In the genomic region with DNA sequence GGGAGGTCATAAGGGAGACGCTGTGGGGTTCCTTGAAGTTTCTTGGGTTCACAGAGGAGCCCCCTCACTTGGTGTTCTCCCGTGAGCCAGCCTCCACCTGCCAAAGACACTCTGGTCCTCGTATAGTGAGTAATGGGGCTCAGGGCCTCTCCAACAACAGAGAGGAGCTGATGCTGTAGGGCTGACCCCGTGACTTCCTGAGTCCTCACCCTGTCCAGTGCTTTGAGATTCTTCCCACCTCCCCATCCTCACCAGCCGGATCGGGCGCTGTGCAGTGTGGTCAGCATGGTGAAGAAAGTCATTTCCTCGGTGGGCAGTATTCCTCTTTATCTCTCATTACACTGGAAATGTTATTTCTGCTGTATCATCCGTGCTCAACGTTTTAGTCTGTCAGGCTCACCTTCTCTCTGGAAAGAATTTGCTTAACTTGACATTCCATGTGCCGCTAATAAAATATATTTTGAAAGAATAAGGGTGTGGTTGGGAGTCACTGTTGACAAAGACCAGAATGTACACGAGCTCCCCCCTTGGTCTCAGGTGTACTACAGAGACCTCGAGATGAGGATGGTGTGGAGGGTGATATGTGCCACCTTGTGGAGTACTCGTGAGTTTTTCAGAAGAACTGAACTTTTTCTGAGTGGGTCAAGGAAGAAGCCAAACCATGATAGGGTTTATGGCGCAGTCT, we compare ENCODE assay signal across 1 cellular context.
A peak's percentile ranks its signal among the peaks of the same experiment; 100 is the strongest.
TF ChIP-seq lines count a peak whose summit lies in the region.

No MANE protein-coding gene starts in this region.

TF ChIP-seq in K562, 482 proteins besides CTCF, POLR2A, EP300 and RAD21 (continued from another document and continues in another):
- no peak for TF ChIP-seq ZNF518B (CRISPR knock-in tag; IDR thresholded peaks at IDR 0.05)
- TF ChIP-seq KDM5B (IDR thresholded peaks at IDR 0.05; ENCODE audit: insufficient replicate concordance, low read depth, low read length): no peak
- TF ChIP-seq SIN3A (IDR thresholded peaks at IDR 0.05; ENCODE audit: borderline replicate concordance in 2 of 2, control insufficient read depth in 1 of 2, low read depth in 2 of 2, low read length in 2 of 2): no peak
- no peak for TF ChIP-seq HDAC6 (IDR thresholded peaks at IDR 0.05; ENCODE audit: low read depth, low read length)
- no peak for TF ChIP-seq DACH1 (IDR thresholded peaks at IDR 0.05; ENCODE audit: partially characterized antibody)
- TF ChIP-seq L3MBTL2 (IDR thresholded peaks at IDR 0.05): peak; percentile 61; the same call in 1 of the 2 replicates
- TF ChIP-seq HEY1 (CRISPR knock-in tag; IDR thresholded peaks at IDR 0.05; ENCODE audit: borderline replicate concordance): no peak
- peak; percentile 49; the same call in 1 of the 2 replicates for TF ChIP-seq DPF2 (IDR thresholded peaks at IDR 0.05)
- TF ChIP-seq ZNF121 (CRISPR knock-in tag; conservative IDR thresholded peaks at IDR 0.05): no peak
- no peak for TF ChIP-seq NR2F6 (CRISPR knock-in tag; IDR thresholded peaks at IDR 0.05)
- no peak for TF ChIP-seq ZNF318 (IDR thresholded peaks at IDR 0.05; ENCODE audit: borderline replicate concordance in 1 of 2, low read depth in 1 of 2)
- TF ChIP-seq CEBPG (CRISPR knock-in tag; IDR thresholded peaks at IDR 0.05): no peak
- TF ChIP-seq CEBPG (tag; conservative IDR thresholded peaks at IDR 0.05 in 1 of 2, IDR thresholded peaks at IDR 0.05 in 1 of 2): no peak
- TF ChIP-seq PHF21A (IDR thresholded peaks at IDR 0.05; ENCODE audit: borderline replicate concordance, low read depth): no peak
- no peak for TF ChIP-seq POLR2G (IDR thresholded peaks at IDR 0.05; ENCODE audit: low read depth, low read length)
- TF ChIP-seq NCOA4 (IDR thresholded peaks at IDR 0.05; ENCODE audit: partially characterized antibody): no peak
- TF ChIP-seq FOS (IDR thresholded peaks at IDR 0.05; ENCODE audit: extremely low read depth, insufficient read length): no peak
- TF ChIP-seq FOXJ2 (tag; IDR thresholded peaks at IDR 0.05): no peak
- TF ChIP-seq LARP7 (IDR thresholded peaks at IDR 0.05): no peak
- no peak for TF ChIP-seq E2F3 (CRISPR knock-in tag; IDR thresholded peaks at IDR 0.05)
- TF ChIP-seq ELF2 (CRISPR knock-in tag; IDR thresholded peaks at IDR 0.05): no peak
- no peak for TF ChIP-seq BMI1 (IDR thresholded peaks at IDR 0.05; ENCODE audit: low read length)
- TF ChIP-seq, protein P1, sequence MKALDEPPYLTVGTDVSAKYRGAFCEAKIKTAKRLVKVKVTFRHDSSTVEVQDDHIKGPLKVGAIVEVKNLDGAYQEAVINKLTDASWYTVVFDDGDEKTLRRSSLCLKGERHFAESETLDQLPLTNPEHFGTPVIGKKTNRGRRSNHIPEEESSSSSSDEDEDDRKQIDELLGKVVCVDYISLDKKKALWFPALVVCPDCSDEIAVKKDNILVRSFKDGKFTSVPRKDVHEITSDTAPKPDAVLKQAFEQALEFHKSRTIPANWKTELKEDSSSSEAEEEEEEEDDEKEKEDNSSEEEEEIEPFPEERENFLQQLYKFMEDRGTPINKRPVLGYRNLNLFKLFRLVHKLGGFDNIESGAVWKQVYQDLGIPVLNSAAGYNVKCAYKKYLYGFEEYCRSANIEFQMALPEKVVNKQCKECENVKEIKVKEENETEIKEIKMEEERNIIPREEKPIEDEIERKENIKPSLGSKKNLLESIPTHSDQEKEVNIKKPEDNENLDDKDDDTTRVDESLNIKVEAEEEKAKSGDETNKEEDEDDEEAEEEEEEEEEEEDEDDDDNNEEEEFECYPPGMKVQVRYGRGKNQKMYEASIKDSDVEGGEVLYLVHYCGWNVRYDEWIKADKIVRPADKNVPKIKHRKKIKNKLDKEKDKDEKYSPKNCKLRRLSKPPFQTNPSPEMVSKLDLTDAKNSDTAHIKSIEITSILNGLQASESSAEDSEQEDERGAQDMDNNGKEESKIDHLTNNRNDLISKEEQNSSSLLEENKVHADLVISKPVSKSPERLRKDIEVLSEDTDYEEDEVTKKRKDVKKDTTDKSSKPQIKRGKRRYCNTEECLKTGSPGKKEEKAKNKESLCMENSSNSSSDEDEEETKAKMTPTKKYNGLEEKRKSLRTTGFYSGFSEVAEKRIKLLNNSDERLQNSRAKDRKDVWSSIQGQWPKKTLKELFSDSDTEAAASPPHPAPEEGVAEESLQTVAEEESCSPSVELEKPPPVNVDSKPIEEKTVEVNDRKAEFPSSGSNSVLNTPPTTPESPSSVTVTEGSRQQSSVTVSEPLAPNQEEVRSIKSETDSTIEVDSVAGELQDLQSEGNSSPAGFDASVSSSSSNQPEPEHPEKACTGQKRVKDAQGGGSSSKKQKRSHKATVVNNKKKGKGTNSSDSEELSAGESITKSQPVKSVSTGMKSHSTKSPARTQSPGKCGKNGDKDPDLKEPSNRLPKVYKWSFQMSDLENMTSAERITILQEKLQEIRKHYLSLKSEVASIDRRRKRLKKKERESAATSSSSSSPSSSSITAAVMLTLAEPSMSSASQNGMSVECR (CRISPR knock-in tag; IDR thresholded peaks at IDR 0.05): no peak
- no peak for TF ChIP-seq TOE1 (IDR thresholded peaks at IDR 0.05; ENCODE audit: borderline replicate concordance)
- TF ChIP-seq TOE1 (CRISPR knock-in tag; IDR thresholded peaks at IDR 0.05; ENCODE audit: borderline replicate concordance, low read depth): no peak
- TF ChIP-seq ZFP36 (IDR thresholded peaks at IDR 0.05; ENCODE audit: low read depth, low read length, partially characterized antibody): no peak
- TF ChIP-seq, protein P2, sequence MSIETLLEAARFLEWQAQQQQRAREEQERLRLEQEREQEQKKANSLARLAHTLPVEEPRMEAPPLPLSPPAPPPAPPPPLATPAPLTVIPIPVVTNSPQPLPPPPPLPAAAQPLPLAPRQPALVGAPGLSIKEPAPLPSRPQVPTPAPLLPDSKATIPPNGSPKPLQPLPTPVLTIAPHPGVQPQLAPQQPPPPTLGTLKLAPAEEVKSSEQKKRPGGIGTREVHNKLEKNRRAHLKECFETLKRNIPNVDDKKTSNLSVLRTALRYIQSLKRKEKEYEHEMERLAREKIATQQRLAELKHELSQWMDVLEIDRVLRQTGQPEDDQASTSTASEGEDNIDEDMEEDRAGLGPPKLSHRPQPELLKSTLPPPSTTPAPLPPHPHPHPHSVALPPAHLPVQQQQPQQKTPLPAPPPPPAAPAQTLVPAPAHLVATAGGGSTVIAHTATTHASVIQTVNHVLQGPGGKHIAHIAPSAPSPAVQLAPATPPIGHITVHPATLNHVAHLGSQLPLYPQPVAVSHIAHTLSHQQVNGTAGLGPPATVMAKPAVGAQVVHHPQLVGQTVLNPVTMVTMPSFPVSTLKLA (conservative IDR thresholded peaks at IDR 0.05): peak; percentile 35 to 46; a peak in 3 of 4 replicates
- no peak for TF ChIP-seq ZNF766 (CRISPR knock-in tag; conservative IDR thresholded peaks at IDR 0.05)
- no peak for TF ChIP-seq RBM34 (IDR thresholded peaks at IDR 0.05; ENCODE audit: borderline replicate concordance, insufficient read depth, low read length)
- TF ChIP-seq RBM22 (IDR thresholded peaks at IDR 0.05; ENCODE audit: low read depth, low read length, poor library complexity, severe bottlenecking): no peak
- no peak for TF ChIP-seq RBBP5 (IDR thresholded peaks at IDR 0.05; ENCODE audit: borderline replicate concordance, insufficient read depth, low read length, poor library complexity, severe bottlenecking)
- no peak for TF ChIP-seq DDX20 (tag; IDR thresholded peaks at IDR 0.05; ENCODE audit: low read depth)
- TF ChIP-seq HLTF (IDR thresholded peaks at IDR 0.05): no peak
- no peak for TF ChIP-seq NEUROD1 (IDR thresholded peaks at IDR 0.05; ENCODE audit: borderline replicate concordance, low read depth, low read length, partially characterized antibody)
- TF ChIP-seq NFATC3 (IDR thresholded peaks at IDR 0.05): no peak
- no peak for TF ChIP-seq U2AF2 (optimal IDR thresholded peaks at IDR 0.05; ENCODE audit: low read depth, low read length)
- TF ChIP-seq HCFC1 (IDR thresholded peaks at IDR 0.05; ENCODE audit: low read depth, low read length): no peak
- TF ChIP-seq SRSF9 (IDR thresholded peaks at IDR 0.05; ENCODE audit: borderline replicate concordance, low read depth, low read length): no peak
- TF ChIP-seq SREBF2 (CRISPR knock-in tag; IDR thresholded peaks at IDR 0.05): no peak
- TF ChIP-seq NFE2 (IDR thresholded peaks at IDR 0.05; ENCODE audit: low read depth): peak; percentile 68
- TF ChIP-seq ESRRA (IDR thresholded peaks at IDR 0.05; ENCODE audit: borderline replicate concordance, low read depth): no peak
- no peak for TF ChIP-seq HNRNPH1 (optimal IDR thresholded peaks at IDR 0.05; ENCODE audit: low read depth, low read length)
- no peak for TF ChIP-seq FOXJ3 (CRISPR knock-in tag; IDR thresholded peaks at IDR 0.05)
- TF ChIP-seq TAL1 (IDR thresholded peaks at IDR 0.05): no peak
- no peak for TF ChIP-seq EZH2 (IDR thresholded peaks at IDR 0.05; ENCODE audit: borderline replicate concordance, low read depth, low read length)
- TF ChIP-seq RFX7 (CRISPR knock-in tag; IDR thresholded peaks at IDR 0.05): no peak
- TF ChIP-seq KHSRP (IDR thresholded peaks at IDR 0.05): no peak
- peak; percentile 82 for TF ChIP-seq ZEB2 (IDR thresholded peaks at IDR 0.05)
- TF ChIP-seq STAG1 (CRISPR knock-in tag; IDR thresholded peaks at IDR 0.05; ENCODE audit: borderline replicate concordance): no peak
- no peak for TF ChIP-seq ZNF507 (tag; conservative IDR thresholded peaks at IDR 0.05)
